In genomic region chr6:170153436-170154319, GRCh38 we compare ENCODE assay signal across 18 cellular contexts.
DNase-seq lines count a peak whose midpoint lies in the region; ATAC-seq, FAIRE-seq and TF ChIP-seq lines count a peak whose summit lies in the region.
"Had no signal": no experiment of that assay in that cellular context is flagged by ENCODE, and none has a peak within 500 bp of the region (broad histone marks: within the 10 kb centered on the region; RNA-seq: fewer than 3 reads in every experiment).

No MANE protein-coding gene starts in this region.

- peaks cover 28% of the 10 kb centered on the region for H3K4me1 Mint-ChIP-seq in CD8-positive, alpha-beta T cell (ENCODE audit: low read depth)

- no peaks in the 10 kb centered on the region for H3K9me3 ChIP-seq in heart left ventricle
- H3K9me3 ChIP-seq in keratinocyte (ENCODE audit: control insufficient read depth, low read depth, low read length), result no peaks in the 10 kb centered on the region
- H3K9me3 ChIP-seq in aorta (ENCODE audit: control insufficient read depth, low read length), result no peaks in the 10 kb centered on the region
- no peaks in the 10 kb centered on the region for H3K9me3 ChIP-seq in CD8-positive, alpha-beta T cell (ENCODE audit: low read length)
- H3K9me3 ChIP-seq: ascending aorta, sigmoid colon, stomach, upper lobe of right lung had no signal

- TF ChIP-seq POLR2A in heart left ventricle (IDR thresholded peaks at IDR 0.05), result no peak

- TF ChIP-seq CTCF in heart left ventricle (IDR thresholded peaks at IDR 0.05), result no peak
- no peak for TF ChIP-seq CTCF in keratinocyte (optimal IDR thresholded peaks at IDR 0.05 in 1 of 3, IDR thresholded peaks at IDR 0.05 in 1 of 3, conservative IDR thresholded peaks at IDR 0.05 in 1 of 3; ENCODE audit: extremely low read depth in 1 of 3, insufficient read depth in 2 of 3, low read length in 3 of 3)
- TF ChIP-seq CTCF in CD8-positive, alpha-beta T cell (IDR thresholded peaks at IDR 0.05), result no peak

- H3K4me3 ChIP-seq in heart left ventricle, result no peak overlapping the region
- no peak overlapping the region for H3K4me3 ChIP-seq in keratinocyte (ENCODE audit: control insufficient read depth in 2 of 3, extremely low read depth in 1 of 3, insufficient read depth in 2 of 3, low read depth in 1 of 3, low read length in 3 of 3)
- no peak overlapping the region for H3K4me3 ChIP-seq in aorta (ENCODE audit: low read length in 2 of 2)
- no peak overlapping the region for H3K4me3 ChIP-seq in CD8-positive, alpha-beta T cell (ENCODE audit: low read depth, low read length)
- H3K4me3 ChIP-seq: ascending aorta, sigmoid colon, upper lobe of right lung had no signal

- H3K4me2 ChIP-seq in keratinocyte (ENCODE audit: control insufficient read depth, extremely low read depth, insufficient read depth, low read depth, low read length), result peak overlapping the region; percentile 37

- no peak for ATAC-seq in heart left ventricle
- peak; percentile 13 for ATAC-seq in aorta (ENCODE audit: low FRiP score)
- no peak for ATAC-seq in CD8-positive, alpha-beta T cell

- dilution Hi-C loops in keratinocyte (cut with MboI; ENCODE audit: extremely low pct_ligation_motif_present, low sequenced_read_pairs), result no loop called here

- intact Hi-C loops in heart left ventricle (cut with DNase I), result loop anchor here in 5 of 10 donors (5.0 to 10.0 kb wide), 5 partner anchors 121 to 139 kb away; partner anchors contain the start of gene DLL1 (in 1 of the 5)
- intact Hi-C loops in cardiac septum (cut with DNase I), result loop anchor here (5.0 kb wide), 1 partner anchor 124 kb away; no protein-coding TSS in a partner anchor
- intact Hi-C loops in aorta (cut with DNase I), result no loop called here
- intact Hi-C loops in CD8-positive, alpha-beta T cell (cut with DNase I, micrococcal nuclease), result no loop called here

- no peak overlapping the region for H2AFZ ChIP-seq in keratinocyte (ENCODE audit: control insufficient read depth, low read length)

- DNase-seq in heart left ventricle, result peak in 2 of 5 donors; percentile 19 to 52
- no peak for DNase-seq in cardiac septum (ENCODE audit: low spot score)
- DNase-seq in keratinocyte (ENCODE audit: low read depth, low spot score), result no peak
- DNase-seq in aorta, result peak in 1 of 2 donors; percentile 46
- DNase-seq in stimulated activated CD4-positive, alpha-beta T cell treated with anti-CD3 and anti-CD28 coated beads, Interleukin-2, amount 100 ng/mL, for 48 hours, result no peak
- no peak for DNase-seq in CD8-positive, alpha-beta T cell
- no peak for DNase-seq in HT-29 (ENCODE audit: low spot score)
- DNase-seq: activated CD4-positive, alpha-beta T cell treated with anti-CD3 and anti-CD28 coated beads, Interleukin-2, amount 50 U/mL, for 48 hours; activated naive CD4-positive, alpha-beta T cell treated with Interleukin-2 at 50 U/mL for 16 hours; activated T-cell treated with anti-CD3 and anti-CD28 coated beads, Interleukin-2, amount 50 U/mL, for 1 hour; HCEC 1CT; Karpas-422; sigmoid colon had no signal

- no peak for FAIRE-seq in keratinocyte (lab: Jason Lieb, UNC)
- FAIRE-seq: endometrium had no signal

- H3K4me1 ChIP-seq in heart left ventricle (peaks cover 0 to 31% (median 21%) of the 10 kb centered on the region in 12 donors), keratinocyte (ENCODE audit: control insufficient read depth, extremely low read depth, insufficient read depth, low read length) (peaks cover 7% of the 10 kb centered on the region), aorta (ENCODE audit: control insufficient read depth in 1 of 2, insufficient read depth in 2 of 2, low read length in 2 of 2) (no peaks in the 10 kb centered on the region)
- peaks cover 48% of the 10 kb centered on the region for H3K4me1 ChIP-seq in CD8-positive, alpha-beta T cell (ENCODE audit: insufficient read depth, low read length)
- H3K4me1 ChIP-seq: ascending aorta had no signal

- no peaks in the 10 kb centered on the region for H3K79me2 ChIP-seq in keratinocyte (ENCODE audit: control insufficient read depth, insufficient read depth, low read length)

- CTCF ChIA-PET in CD8-positive, alpha-beta T cell (lab: Charles Lee), result no interaction called here

- H3K27me3 ChIP-seq in heart left ventricle, result peaks cover 0 to 4% (median 0%) of the 10 kb centered on the region in 9 donors
- peaks cover 27% of the 10 kb centered on the region for H3K27me3 ChIP-seq in keratinocyte (ENCODE audit: control insufficient read depth, extremely low read depth, insufficient read depth, low read length)
- H3K27me3 ChIP-seq in aorta (ENCODE audit: control insufficient read depth in 1 of 2, insufficient read depth in 2 of 2, low read length in 1 of 2), result no peaks in the 10 kb centered on the region
- no peaks in the 10 kb centered on the region for H3K27me3 ChIP-seq in CD8-positive, alpha-beta T cell (ENCODE audit: insufficient read depth, low read length)
- H3K27me3 ChIP-seq: ascending aorta, sigmoid colon had no signal

- H3K27ac ChIP-seq in heart left ventricle (peak overlapping the region in 8 of 12 donors; percentile 78 to 93 (median 84)), angular gyrus (ENCODE audit: low read depth, low read length) (peak overlapping the region; percentile 20), keratinocyte (ENCODE audit: control insufficient read depth, insufficient read depth, low read length) (no peak overlapping the region), aorta (ENCODE audit: low read depth in 1 of 2, low read length in 2 of 2) (no peak overlapping the region)
- no peak overlapping the region for H3K27ac ChIP-seq in CD8-positive, alpha-beta T cell (ENCODE audit: low read depth, low read length)
- H3K27ac ChIP-seq: ascending aorta had no signal

- H3K36me3 ChIP-seq in heart left ventricle, result no peaks in the 10 kb centered on the region
- H3K36me3 ChIP-seq in keratinocyte (ENCODE audit: control insufficient read depth in 2 of 2, extremely low read depth in 1 of 2, insufficient read depth in 2 of 2, low read length in 2 of 2), result no peaks in the 10 kb centered on the region
- no peaks in the 10 kb centered on the region for H3K36me3 ChIP-seq in aorta (ENCODE audit: control insufficient read depth in 1 of 2, insufficient read depth in 2 of 2, low read length in 1 of 2)
- H3K36me3 ChIP-seq in CD8-positive, alpha-beta T cell (ENCODE audit: insufficient read depth, low read length), result no peaks in the 10 kb centered on the region
- H3K36me3 ChIP-seq: ascending aorta, sigmoid colon, stomach, upper lobe of right lung had no signal

- no peak overlapping the region for H3K9ac ChIP-seq in keratinocyte (ENCODE audit: control insufficient read depth, extremely low read depth, insufficient read depth, low read length)

- H4K20me1 ChIP-seq in keratinocyte (ENCODE audit: control insufficient read depth, extremely low read depth, insufficient read depth, low read length), result no peaks in the 10 kb centered on the region

- H3K4me3 Mint-ChIP-seq in CD8-positive, alpha-beta T cell, result no peak overlapping the region

- no peaks in the 10 kb centered on the region for H3K36me3 Mint-ChIP-seq in CD8-positive, alpha-beta T cell

- H3K9me1 ChIP-seq in keratinocyte (ENCODE audit: control insufficient read depth, extremely low read depth, insufficient read depth, low read length), result no peaks in the 10 kb centered on the region

- no peaks in the 10 kb centered on the region for H3K9me3 Mint-ChIP-seq in CD8-positive, alpha-beta T cell

- H3K27me3 Mint-ChIP-seq in CD8-positive, alpha-beta T cell (ENCODE audit: low read depth), result peaks cover 8% of the 10 kb centered on the region

- 91 to 95% (median 93%) methylated on average over 22 to 29 of the region's 29 CpGs for WGBS in heart left ventricle, 4 donors
- 91 to 92% methylated on average over 29 of the region's 29 CpGs for WGBS in aorta, 2 donors

- no peak overlapping the region for H3K27ac Mint-ChIP-seq in CD8-positive, alpha-beta T cell

- POLR2A ChIA-PET in CD8-positive, alpha-beta T cell (lab: Charles Lee), result no interaction called here

Comparison
In these comparisons a context has a peak if more than half of its experiments do, and no peak if none do; other contexts are left out.
1. H3K27ac ChIP-seq: peak in heart left ventricle (8 of 12) and angular gyrus (single experiment); none in keratinocyte (single experiment), aorta (0 of 2) and CD8-positive, alpha-beta T cell (single experiment).